In genomic region chr11:115627666-115628460, GRCh38 we compare ENCODE assay signal across 18 cellular contexts.
"Had no signal": no experiment of that assay in that cellular context is flagged by ENCODE, and none has a peak within 500 bp of the region (broad histone marks: within the 10 kb centered on the region; RNA-seq: fewer than 3 reads in every experiment).

No MANE protein-coding gene starts in this region.

- DNase-seq: effector CD4-positive, alpha-beta T cell; hypothalamus; immature natural killer cell; islet precursor cell; left ventricle myocardium superior; lower lobe of right lung; natural killer cell; right lobe of liver; small intestine; stimulated activated CD4-positive, alpha-beta T cell treated with anti-CD3 and anti-CD28 coated beads, Interleukin-15, amount 100 ng/mL, for 24 hours; stimulated activated CD4-positive, alpha-beta T cell treated with anti-CD3 and anti-CD28 coated beads, Interleukin-2, amount 100 ng/mL, for 48 hours; stimulated activated naive B cell treated with anti-CD40 and anti-IgM and Interleukin-4, amounts not matched to agents 10 μg/mL and 1 μg/mL and 100 μg/mL, for 72 hours; upper lobe of right lung; uterus had no signal

- H3K4me3 ChIP-seq: dorsolateral prefrontal cortex, lower lobe of right lung, right lobe of liver, thoracic aorta, tibial nerve, upper lobe of right lung, uterus had no signal

- H2AFZ ChIP-seq: parathyroid adenoma had no signal

- H3K27me3 ChIP-seq: right lobe of liver, uterus had no signal

- H3K27ac ChIP-seq: dorsolateral prefrontal cortex, lower lobe of right lung, parathyroid adenoma, right lobe of liver, thoracic aorta, tibial nerve, upper lobe of right lung, uterus had no signal

- H3K9ac ChIP-seq: parathyroid adenoma had no signal

- H3K9me3 ChIP-seq: lower lobe of right lung, right lobe of liver, thoracic aorta, tibial nerve, upper lobe of right lung, uterus had no signal

- H3K4me1 ChIP-seq: lower lobe of right lung, parathyroid adenoma, right lobe of liver, uterus had no signal

- H3K79me2 ChIP-seq: parathyroid adenoma had no signal

- H3K36me3 ChIP-seq: lower lobe of right lung, right lobe of liver, thoracic aorta, tibial nerve, upper lobe of right lung, uterus had no signal
